Comparison of ENCODE assay signal across 8 cellular contexts in genomic region chr9:122904466-122904822, GRCh38. TPM values are rescaled to one million over a fixed set of nuclear protein-coding genes. Genes with fewer than 3 reads are reported as not detected.
A peak's percentile ranks its signal among the peaks of the same experiment; 100 is the strongest.
DNase-seq lines count a peak whose midpoint lies in the region; ATAC-seq and TF ChIP-seq lines count a peak whose summit lies in the region.

No MANE protein-coding gene starts in this region.

- H3K4me3 ChIP-seq in BLaER1 = peak overlapping the region; percentile 97
- H3K4me3 ChIP-seq in body of pancreas = peak overlapping the region; percentile 77 to 99
- peak overlapping the region; percentile 88 for H3K4me3 ChIP-seq in smooth muscle cell

- TF ChIP-seq CTCF in body of pancreas (IDR thresholded peaks at IDR 0.05) (no peak), smooth muscle cell (IDR thresholded peaks at IDR 0.05; ENCODE audit: borderline replicate concordance, insufficient read depth, poor library complexity, severe bottlenecking) (no peak)

- intact Hi-C loops in body of pancreas (cut with DNase I) = no loop called here

- WGBS in body of pancreas, 2 donors = 0% methylated on average over 7 to 8 of the region's 8 CpGs
- WGBS in smooth muscle cell (ENCODE audit: low lambda C conversion rate) = under 1% methylated on average over 8 of the region's 8 CpGs

- peak overlapping the region; percentile 86 for H2AFZ ChIP-seq in smooth muscle cell (ENCODE audit: low read depth)

- H4K20me1 ChIP-seq in BLaER1 (peaks cover 40% of the 10 kb centered on the region), smooth muscle cell (ENCODE audit: low read depth) (peaks cover 32% of the 10 kb centered on the region)

- H3K9me3 ChIP-seq in BLaER1 (no peaks in the 10 kb centered on the region), body of pancreas (no peaks in the 10 kb centered on the region), smooth muscle cell (replicated peaks; ENCODE audit: low read depth) (no peaks in the 10 kb centered on the region)

- peaks cover 66% of the 10 kb centered on the region for H3K79me2 ChIP-seq in smooth muscle cell (ENCODE audit: low read depth)

- peaks cover 36% of the 10 kb centered on the region for H3K4me1 ChIP-seq in BLaER1
- peaks cover 16% of the 10 kb centered on the region for H3K4me1 ChIP-seq in body of pancreas
- H3K4me1 ChIP-seq in smooth muscle cell (ENCODE audit: low read depth) = peaks cover 26% of the 10 kb centered on the region

- ATAC-seq in GM18867 (IDR thresholded peaks at IDR 0.05; ENCODE audit: unreplicated experiment) (peak; percentile 28), HG03095 (IDR thresholded peaks at IDR 0.05; ENCODE audit: unreplicated experiment) (peak; percentile 27), body of pancreas (peak; percentile 15)

- TF ChIP-seq POLR2A in body of pancreas (IDR thresholded peaks at IDR 0.05) = no peak

- H3K9ac ChIP-seq in BLaER1 = peak overlapping the region; percentile 99
- H3K9ac ChIP-seq in smooth muscle cell (ENCODE audit: low read depth) = peak overlapping the region; percentile 98

- H3K4me2 ChIP-seq in BLaER1 (peak overlapping the region; percentile 90), smooth muscle cell (peak overlapping the region; percentile 89)

- H3K27me3 ChIP-seq in BLaER1 = no peaks in the 10 kb centered on the region
- H3K27me3 ChIP-seq in body of pancreas = no peaks in the 10 kb centered on the region
- H3K27me3 ChIP-seq in smooth muscle cell (ENCODE audit: low read depth) = no peaks in the 10 kb centered on the region

- H3K36me3 ChIP-seq in BLaER1 = no peaks in the 10 kb centered on the region
- no peaks in the 10 kb centered on the region for H3K36me3 ChIP-seq in body of pancreas (replicated peaks in 1 of 2; ENCODE audit: insufficient read depth in 1 of 2, low read depth in 2 of 2)
- no peaks in the 10 kb centered on the region for H3K36me3 ChIP-seq in smooth muscle cell (ENCODE audit: low read depth)

- no peaks in the 10 kb centered on the region for H3F3A ChIP-seq in smooth muscle cell (ENCODE audit: low read depth)

- peak overlapping the region; percentile 98 for H3K27ac ChIP-seq in BLaER1
- H3K27ac ChIP-seq in body of pancreas = peak overlapping the region; percentile 68 to 92 (median 83)
- peak overlapping the region; percentile 85 for H3K27ac ChIP-seq in smooth muscle cell (ENCODE audit: low read depth)

- DNase-seq in OCI-M1 (lab: John Stamatoyannopoulos, UW) (peak; percentile 73), body of pancreas (peak in 3 of 4 donors; percentile 17 to 31 (median 28)), iPS-NIHi7 (ENCODE audit: extremely low spot score) (peak; percentile 55), smooth muscle cell (lab: John Stamatoyannopoulos, UW; ENCODE audit: unreplicated experiment) (no peak), activated gamma-delta T cell (lab: John Stamatoyannopoulos, UW) (no peak)

RNA-seq across cellular contexts. Expression of gene RC3H2, which starts 0.7 kb away (rescaled TPM):
- total RNA-seq in body of pancreas = 10 to 100 TPM; 19.2 to 24.7 TPM
- total RNA-seq in smooth muscle cell = 44.7 and 46.1 TPM in 2 replicates
- polyA plus RNA-seq in smooth muscle cell = 15.3 and 15.6 TPM in 2 replicates

RNA-seq across cellular contexts. Expression of gene ZBTB6, which starts 8.7 kb away (rescaled TPM):
- total RNA-seq in body of pancreas (1 to 10 TPM; 3.3 to 5.7 TPM), smooth muscle cell (13.2 and 18.1 TPM in 2 replicates)
- polyA plus RNA-seq in smooth muscle cell = 2.7 and 3.8 TPM in 2 replicates

RNA-seq across cellular contexts. Expression of gene ZBTB26, which starts 26.9 kb away (rescaled TPM):
- total RNA-seq in body of pancreas (1 to 10 TPM; 2.0 to 4.7 TPM), smooth muscle cell (4.0 and 5.3 TPM in 2 replicates)
- 0.74 and 1.5 TPM in 2 replicates for polyA plus RNA-seq in smooth muscle cell

RNA-seq across cellular contexts. Expression of gene RABGAP1, which starts 36.4 kb away (rescaled TPM):
- total RNA-seq in body of pancreas = 10 to 100 TPM; 31.1 to 33.6 TPM
- total RNA-seq in smooth muscle cell = 31.8 and 35.3 TPM in 2 replicates
- polyA plus RNA-seq in smooth muscle cell = 13.5 and 17.6 TPM in 2 replicates

Comparison
In these comparisons a context has a peak if more than half of its experiments do, and no peak if none do; other contexts are left out.
1. DNase-seq: peak in OCI-M1 (single experiment), body of pancreas (3 of 4) and iPS-NIHi7 (single experiment); none in smooth muscle cell (single experiment) and activated gamma-delta T cell (single experiment).
2. Peak in every context shown above with its lines, with median percentiles within 50 percentile points of each other: H3K27ac ChIP-seq, H3K4me3 ChIP-seq and ATAC-seq.